1 cellular context compared by ENCODE assay signal in the genomic region with DNA sequence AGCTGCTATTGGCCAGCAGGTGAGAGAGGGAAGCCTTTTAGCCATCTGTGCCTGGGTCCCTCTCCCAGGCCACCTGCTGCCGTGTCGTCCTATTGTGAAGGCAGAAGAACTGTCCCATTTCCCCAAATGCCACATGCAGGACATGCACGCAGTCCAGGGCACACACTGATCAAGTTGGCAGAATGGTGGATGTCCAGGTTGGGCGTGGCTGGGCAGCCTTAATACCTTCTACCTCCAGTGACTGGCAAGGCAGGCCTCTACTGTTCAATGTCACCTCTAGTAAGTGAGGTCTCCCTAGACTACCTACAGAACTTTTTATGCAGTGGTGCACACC.
TF ChIP-seq lines count a peak whose summit lies in the region.

No MANE protein-coding gene starts in this region.

TF ChIP-seq in K562, 482 proteins besides CTCF, POLR2A, EP300 and RAD21 (continued from another document):
- TF ChIP-seq ZNF740 (CRISPR knock-in tag; IDR thresholded peaks at IDR 0.05) (peak; percentile 39; the same call in 1 of the 2 replicates), ZNF740 (tag; IDR thresholded peaks at IDR 0.05) (no peak), ZKSCAN1 (IDR thresholded peaks at IDR 0.05; ENCODE audit: low read depth, low read length) (no peak), ZNF224 (CRISPR knock-in tag; IDR thresholded peaks at IDR 0.05) (0 out of 2 replicates have a peak, but pooled peaks have one; percentile 30)
